In the genomic region with DNA sequence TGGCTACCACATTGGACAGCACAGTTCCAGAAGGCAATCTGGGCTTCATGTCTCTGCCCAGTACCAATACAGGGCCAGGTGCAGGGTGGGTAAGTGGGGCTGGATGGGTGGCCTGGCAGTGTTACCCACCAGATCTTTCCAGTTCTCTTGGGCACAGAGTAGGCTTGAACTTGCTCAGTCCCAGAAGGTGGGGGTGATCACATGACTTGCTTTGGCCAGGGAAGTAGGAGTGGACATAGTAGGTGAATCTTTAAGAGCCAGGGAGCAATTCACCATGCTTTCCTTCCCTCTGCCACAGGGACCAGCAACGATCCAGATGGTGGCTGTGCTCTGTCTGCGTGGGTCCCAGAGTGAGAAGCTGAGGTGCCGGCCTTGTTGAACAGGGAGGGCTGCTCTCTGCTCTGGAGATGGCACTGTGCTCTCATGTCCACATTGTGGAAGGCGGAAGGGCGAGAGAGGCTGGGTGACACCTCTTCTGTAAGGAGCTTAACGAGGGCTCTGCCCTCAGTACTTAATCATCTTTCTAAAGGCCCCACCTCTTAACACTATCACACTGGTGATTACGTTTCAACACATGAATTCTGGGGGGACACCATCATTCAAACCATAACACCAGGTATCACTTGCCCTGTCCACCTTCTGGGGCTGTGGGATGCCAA, we compare ENCODE assay signal across 23 cellular contexts.
"Had no signal": no experiment of that assay in that cellular context is flagged by ENCODE, and none has a peak within 500 bp of the region (broad histone marks: within the 10 kb centered on the region; RNA-seq: fewer than 3 reads in every experiment).

No MANE protein-coding gene starts in this region.

- DNase-seq: activated CD4-positive, alpha-beta memory T cell treated with anti-CD3 and anti-CD28 coated beads for 36 hours; activated CD4-positive, alpha-beta T cell treated with anti-CD3 and anti-CD28 coated beads, Interleukin-2, amount 10 ng/mL, durations not matched to agents 7 days and 5 days; activated CD4-positive, CD25-positive, alpha-beta regulatory T cell; activated CD8-positive, alpha-beta memory T cell treated with anti-CD3 and anti-CD28 coated beads for 24 hours; activated effector memory CD4-positive, alpha-beta T cell treated with anti-CD3 and anti-CD28 coated beads, Interleukin-2, amount 50 U/mL, for 16 hours; activated naive CD4-positive, alpha-beta T cell treated with anti-CD3 and anti-CD28 coated beads for 36 hours; activated T-cell treated with anti-CD3 and anti-CD28 coated beads, Interleukin-2, amount 50 U/mL, for 4 hours; brain microvascular endothelial cell; NCI-H1092 treated with DMSO at 0.1 percent for 48 hours; NCI-H1417 treated with DMSO at 0.1 percent for 48 hours; NCI-H1694 treated with DMSO at 0.1 percent for 48 hours; NCI-H2081 treated with DMSO at 0.1 percent for 48 hours; NCI-H2171; NCI-H2227 treated with DMSO at 0.1 percent for 48 hours; NCI-H446 treated with DMSO at 0.1 percent for 48 hours; NCI-H526 treated with DMSO at 0.1 percent for 48 hours; SHP77 treated with DMSO at 0.1 percent for 48 hours; T-helper 17 cell; T-helper 9 cell had no signal

- H3K36me3 ChIP-seq: brain microvascular endothelial cell, cardiac muscle cell had no signal

- H3K9me3 Mint-ChIP-seq: activated CD4-positive, alpha-beta memory T cell treated with anti-CD3 and anti-CD28 coated beads for 36 hours; activated CD4-positive, alpha-beta T cell treated with anti-CD3 and anti-CD28 coated beads, Interleukin-2, amount 10 ng/mL, durations not matched to agents 7 days and 5 days; activated naive CD4-positive, alpha-beta T cell treated with anti-CD3 and anti-CD28 coated beads for 36 hours; activated T-cell treated with anti-CD3 and anti-CD28 coated beads, Interleukin-2, amount 50 U/mL, for 4 hours; IgD-negative memory B cell had no signal

- H3K27ac Mint-ChIP-seq: activated CD4-positive, alpha-beta memory T cell treated with anti-CD3 and anti-CD28 coated beads for 36 hours; activated CD4-positive, alpha-beta T cell treated with anti-CD3 and anti-CD28 coated beads, Interleukin-2, amount 10 ng/mL, durations not matched to agents 7 days and 5 days; activated naive CD4-positive, alpha-beta T cell treated with anti-CD3 and anti-CD28 coated beads for 36 hours; activated naive CD8-positive, alpha-beta T cell; IgD-negative memory B cell; T-helper 17 cell had no signal

- H3K4me3 ChIP-seq: cardiac muscle cell had no signal

- ATAC-seq: activated T-cell treated with anti-CD3 and anti-CD28 coated beads, Interleukin-2, amount 50 U/mL, for 4 hours; T-helper 17 cell had no signal

- H3K4me3 Mint-ChIP-seq: activated CD4-positive, alpha-beta memory T cell treated with anti-CD3 and anti-CD28 coated beads for 36 hours; activated CD4-positive, alpha-beta T cell treated with anti-CD3 and anti-CD28 coated beads, Interleukin-2, amount 10 ng/mL, durations not matched to agents 7 days and 5 days; activated naive CD4-positive, alpha-beta T cell treated with anti-CD3 and anti-CD28 coated beads for 36 hours; activated naive CD8-positive, alpha-beta T cell; activated T-cell treated with anti-CD3 and anti-CD28 coated beads, Interleukin-2, amount 50 U/mL, for 4 hours; IgD-negative memory B cell; T-helper 17 cell had no signal

- H3K4me2 ChIP-seq: KMS-11 had no signal

- H3K9ac ChIP-seq: KMS-11 had no signal

- H3K27me3 ChIP-seq: brain microvascular endothelial cell had no signal

- H3K27ac ChIP-seq: brain microvascular endothelial cell, cardiac muscle cell, KMS-11 had no signal

- H3K36me3 Mint-ChIP-seq: activated CD4-positive, alpha-beta memory T cell treated with anti-CD3 and anti-CD28 coated beads for 36 hours; activated naive CD8-positive, alpha-beta T cell had no signal

- H3K4me1 Mint-ChIP-seq: activated CD4-positive, alpha-beta T cell treated with anti-CD3 and anti-CD28 coated beads, Interleukin-2, amount 10 ng/mL, durations not matched to agents 7 days and 5 days had no signal
